ENCODE assay signal across 22 cellular contexts in the genomic region with DNA sequence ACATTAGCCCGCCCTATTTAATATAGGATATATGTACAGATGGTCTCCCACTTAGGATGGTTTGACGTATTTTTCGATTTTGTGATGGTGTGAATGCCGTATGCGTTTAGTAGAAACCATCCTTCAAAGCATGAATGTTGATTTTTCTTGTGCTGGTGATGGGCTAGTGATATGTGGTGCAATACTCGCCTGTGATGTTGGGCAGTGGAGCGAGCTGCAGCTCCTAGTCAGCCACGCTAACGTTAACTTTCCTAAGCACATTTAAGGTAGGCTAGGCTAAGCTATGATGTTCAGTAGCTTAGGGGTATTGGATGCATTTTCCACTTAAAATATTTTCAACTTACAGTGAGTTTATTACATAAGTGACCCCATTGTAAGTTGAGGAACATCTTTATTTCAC. TPM values are rescaled to one million over a fixed set of nuclear protein-coding genes. Genes with fewer than 3 reads are reported as not detected.
DNase-seq lines count a peak whose midpoint lies in the region; FAIRE-seq and TF ChIP-seq lines count a peak whose summit lies in the region.
"Had no signal": no experiment of that assay in that cellular context is flagged by ENCODE, and none has a peak within 500 bp of the region (broad histone marks: within the 10 kb centered on the region; RNA-seq: fewer than 3 reads in every experiment).

No MANE protein-coding gene starts in this region.

- TF ChIP-seq CTCF in OCI-LY3 (IDR thresholded peaks at IDR 0.05; ENCODE audit: low read depth, low read length) (no peak), nephron progenitor cell (IDR thresholded peaks at IDR 0.05) (no peak)

- H3K9me3 ChIP-seq in BLaER1 (peaks cover 8% of the 10 kb centered on the region; the same call in 1 of the 2 replicates), OCI-LY3 (ENCODE audit: insufficient read depth, low read length) (no peaks in the 10 kb centered on the region)

- H3K27me3 Mint-ChIP-seq in nephron progenitor cell (ENCODE audit: low read depth, poor library complexity), result no peaks in the 10 kb centered on the region
- H3K27me3 Mint-ChIP-seq: B cell; CD4-positive, alpha-beta T cell; IgD-negative memory B cell had no signal

- H3K27me3 ChIP-seq in BLaER1 (no peaks in the 10 kb centered on the region), OCI-LY3 (ENCODE audit: low read depth, low read length) (no peaks in the 10 kb centered on the region)

- H4K20me1 ChIP-seq in BLaER1 (no peaks in the 10 kb centered on the region), OCI-LY3 (ENCODE audit: insufficient read depth, low read length) (no peaks in the 10 kb centered on the region)

- no peak overlapping the region for H2AFZ ChIP-seq in OCI-LY3 (ENCODE audit: low read depth, low read length)
- H2AFZ ChIP-seq: GM23248 had no signal

- peaks cover 36% of the 10 kb centered on the region for H3K36me3 Mint-ChIP-seq in nephron progenitor cell (ENCODE audit: low read depth)

- H3K27ac ChIP-seq in BLaER1 (no peak overlapping the region), OCI-LY3 (ENCODE audit: low read length) (no peak overlapping the region)
- H3K27ac ChIP-seq: C4-2B, GM23248 had no signal

- H3K4me1 ChIP-seq in BLaER1, result peaks cover 19% of the 10 kb centered on the region
- H3K4me1 ChIP-seq in OCI-LY3 (ENCODE audit: low read length), result peaks cover 17% of the 10 kb centered on the region

- H3K79me2 ChIP-seq in OCI-LY3 (ENCODE audit: low read length), result no peaks in the 10 kb centered on the region

- FAIRE-seq in GM12892 (lab: Jason Lieb, UNC), result peak; percentile 14
- FAIRE-seq: GM19239, HepG2 had no signal

- DNase-seq in GM12892 (ENCODE audit: insufficient read length) (no peak), nephron progenitor cell (no peak), T-helper 9 cell (no peak), NCI-H446 treated with DMSO at 0.1 percent for 48 hours (lab: John Stamatoyannopoulos, UW) (no peak)
- no peak for DNase-seq in activated CD8-positive, alpha-beta memory T cell treated with anti-CD3 and anti-CD28 coated beads, Interleukin-2, amount 50 U/mL, for 48 hours
- DNase-seq: 8988T; CD4-positive, alpha-beta T cell; DMS153; DMS79; GDM1; GM23248; H7; HFFc6; KBM-7 had no signal

- no peaks in the 10 kb centered on the region for H3K9me3 Mint-ChIP-seq in nephron progenitor cell
- H3K9me3 Mint-ChIP-seq: CD4-positive, alpha-beta T cell; HFFc6; IgD-negative memory B cell had no signal

- H3K4me3 ChIP-seq in BLaER1 (no peak overlapping the region), OCI-LY3 (ENCODE audit: low read length) (no peak overlapping the region)
- H3K4me3 ChIP-seq: GM23248 had no signal

- peaks cover 9% of the 10 kb centered on the region for H3K4me1 Mint-ChIP-seq in nephron progenitor cell
- H3K4me1 Mint-ChIP-seq: B cell had no signal

- H3K4me2 ChIP-seq in BLaER1 (peak overlapping the region; percentile 22), OCI-LY3 (ENCODE audit: low read length) (peak overlapping the region; percentile 18)

- H3K9ac ChIP-seq in BLaER1 (no peak overlapping the region), OCI-LY3 (ENCODE audit: low read length) (no peak overlapping the region)
- H3K9ac ChIP-seq: GM23248 had no signal

- no peak overlapping the region for H3K4me3 Mint-ChIP-seq in nephron progenitor cell
- H3K4me3 Mint-ChIP-seq: B cell; CD4-positive, alpha-beta T cell; HFFc6; IgD-negative memory B cell had no signal

- no peak for TF ChIP-seq POLR2A in GM12892 (IDR thresholded peaks at IDR 0.05; ENCODE audit: low read depth, low read length)

- H3K27ac Mint-ChIP-seq in nephron progenitor cell, result peak overlapping the region; percentile 67
- H3K27ac Mint-ChIP-seq: B cell; CD4-positive, alpha-beta T cell; HFFc6; IgD-negative memory B cell had no signal

- H3K36me3 ChIP-seq in BLaER1 (peaks cover 30% of the 10 kb centered on the region), OCI-LY3 (replicated peaks; ENCODE audit: low read depth, low read length) (peaks cover 4% of the 10 kb centered on the region)

RNA-seq across cellular contexts. Expression of a gene that starts 36.6 kb away (rescaled TPM):
- polyA plus RNA-seq in GM12892 (2012; ENCODE audit: missing spikeins), result 93.6 TPM
- polyA plus RNA-seq: AG04450, GM23248 had no signal
